In the genomic region with DNA sequence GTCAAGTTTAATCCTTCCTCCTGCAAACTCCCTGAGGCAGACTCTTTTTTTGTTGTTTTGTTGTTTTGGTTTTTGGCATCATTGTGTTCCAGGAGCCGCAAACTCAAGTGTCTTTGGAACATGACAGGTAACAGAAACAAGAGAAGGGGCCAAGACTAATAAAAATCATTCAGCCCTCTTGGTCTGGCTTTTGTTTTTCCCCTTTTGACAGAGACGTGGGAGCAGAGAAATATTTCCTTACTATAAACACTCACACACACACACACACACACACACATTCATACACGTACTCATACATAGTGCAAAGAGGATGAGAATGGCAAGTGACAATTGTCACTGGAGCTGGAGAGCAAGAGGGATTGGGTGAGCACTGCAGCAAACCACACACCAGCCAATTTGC, we compare ENCODE assay signal across 26 cellular contexts. TPM values are rescaled to one million over a fixed set of nuclear protein-coding genes. Genes with fewer than 3 reads are reported as not detected.
"Had no signal": no experiment of that assay in that cellular context is flagged by ENCODE, and none has a peak within 500 bp of the region (broad histone marks: within the 10 kb centered on the region; RNA-seq: fewer than 3 reads in every experiment).

No MANE protein-coding gene starts in this region.

- H3K4me3 ChIP-seq: ascending aorta, cardiac muscle cell, SJCRH30 had no signal

- H3K4me1 ChIP-seq: ascending aorta had no signal

- H3K36me3 ChIP-seq: ascending aorta, brain microvascular endothelial cell, cardiac muscle cell, SJCRH30 had no signal

- DNase-seq: activated CD4-positive, alpha-beta T cell treated with anti-CD3 and anti-CD28 coated beads for 48 hours; activated CD4-positive, alpha-beta T cell treated with anti-CD3 and anti-CD28 coated beads, Interleukin-2, amount 50 U/mL, for 4 hours; activated CD4-positive, CD25-positive, alpha-beta regulatory T cell treated with anti-CD3 and anti-CD28 coated beads, Interleukin-2, amount 50 U/mL, for 72 hours; activated CD8-positive, alpha-beta memory T cell treated with anti-CD3 and anti-CD28 coated beads, Interleukin-2, amount 50 U/mL, for 48 hours; activated CD8-positive, alpha-beta T cell treated with anti-CD3 and anti-CD28 coated beads, Interleukin-2, amount 10 ng/mL, durations not matched to agents 7 days and 5 days; activated naive CD4-positive, alpha-beta T cell treated with anti-CD3 and anti-CD28 coated beads, Interleukin-2, amount 50 U/mL, for 16 hours; activated naive CD8-positive, alpha-beta T cell treated with anti-CD3 and anti-CD28 coated beads, Interleukin-2, amount 50 U/mL, for 24 hours; activated T-cell treated with anti-CD3 and anti-CD28 coated beads, Interleukin-2, amount 50 U/mL, for 1 hour; amniotic stem cell; brain microvascular endothelial cell; Kasumi-1; NCI-H1048; NCI-H146; NCI-H187 treated with DMSO at 0.1 percent for 48 hours; NCI-H2107; NCI-H510A treated with DMSO at 0.1 percent for 48 hours; NCI-H69; NK-92 treated with Interleukin-12 subunit alpha and Interleukin-12 subunit beta, amount 100 ng/mL, for 24 hours; OCI-M1; Right ventricle myocardium superior; RPMI8226; SJCRH30 had no signal

- H3K27me3 ChIP-seq: ascending aorta, cardiac muscle cell, SJCRH30 had no signal

- H3K27ac ChIP-seq: ascending aorta, brain microvascular endothelial cell, cardiac muscle cell, SJCRH30 had no signal

- ATAC-seq: activated CD8-positive, alpha-beta T cell treated with anti-CD3 and anti-CD28 coated beads, Interleukin-2, amount 10 ng/mL, durations not matched to agents 7 days and 5 days; activated naive CD8-positive, alpha-beta T cell treated with anti-CD3 and anti-CD28 coated beads, Interleukin-2, amount 50 U/mL, for 24 hours; Panc1; WTC11 had no signal

RNA-seq across cellular contexts. Expression of a gene that starts 10.4 kb away (rescaled TPM):
- total RNA-seq: Right ventricle myocardium superior had no signal
